ENCODE assay signal across 1 cellular context in the genomic region with DNA sequence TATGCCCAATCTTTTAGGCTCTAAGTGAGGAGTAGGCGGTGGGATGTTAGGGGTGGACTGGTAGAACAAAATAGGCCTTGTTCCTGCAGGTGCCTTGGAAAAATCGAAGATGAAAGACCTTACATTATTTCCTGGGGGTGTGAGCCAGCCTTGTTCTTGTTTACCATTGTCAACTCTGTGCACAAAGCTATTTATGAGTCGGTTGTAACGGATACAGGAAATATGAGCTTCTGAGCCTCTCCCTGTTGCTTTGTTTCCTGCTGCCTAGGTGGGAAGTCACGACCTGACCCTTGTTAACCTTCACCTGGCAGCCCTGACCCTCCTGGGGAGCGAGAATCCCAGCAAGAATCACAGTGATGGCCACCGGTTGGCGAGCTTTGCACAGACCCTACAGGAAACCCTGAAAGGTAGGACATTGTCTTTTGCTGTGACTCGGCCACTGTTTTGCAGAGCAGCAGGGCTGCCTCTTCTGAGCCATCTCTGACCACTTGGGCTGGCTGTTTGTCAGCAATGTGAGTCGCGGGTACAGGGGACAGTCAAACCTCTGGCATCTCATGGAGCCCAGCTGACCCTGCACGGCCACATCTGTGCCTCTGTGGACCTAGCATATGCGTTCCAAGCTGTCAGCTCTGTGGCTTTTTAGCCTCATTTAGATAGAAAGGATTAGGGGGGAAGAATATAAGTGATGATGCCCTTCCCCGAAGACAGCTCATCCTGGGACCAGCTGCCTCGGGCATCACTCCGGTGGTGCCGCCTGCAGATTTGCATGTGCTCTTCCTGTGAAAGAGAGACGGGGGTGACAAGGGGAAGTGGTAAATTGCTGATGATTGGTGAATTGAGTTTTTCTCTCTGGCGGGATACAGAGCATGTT.
A peak's percentile ranks its signal among the peaks of the same experiment; 100 is the strongest.
TF ChIP-seq lines count a peak whose summit lies in the region.

No MANE protein-coding gene starts in this region.

TF ChIP-seq in GM12878, 131 proteins besides CTCF, POLR2A, EP300 and RAD21 (continued from another document):
- peak; percentile 61; the same call in 1 of the 2 replicates for TF ChIP-seq SPI1 (IDR thresholded peaks at IDR 0.05; ENCODE audit: borderline replicate concordance, insufficient read depth, low read depth, low read length)
- TF ChIP-seq, protein P1, sequence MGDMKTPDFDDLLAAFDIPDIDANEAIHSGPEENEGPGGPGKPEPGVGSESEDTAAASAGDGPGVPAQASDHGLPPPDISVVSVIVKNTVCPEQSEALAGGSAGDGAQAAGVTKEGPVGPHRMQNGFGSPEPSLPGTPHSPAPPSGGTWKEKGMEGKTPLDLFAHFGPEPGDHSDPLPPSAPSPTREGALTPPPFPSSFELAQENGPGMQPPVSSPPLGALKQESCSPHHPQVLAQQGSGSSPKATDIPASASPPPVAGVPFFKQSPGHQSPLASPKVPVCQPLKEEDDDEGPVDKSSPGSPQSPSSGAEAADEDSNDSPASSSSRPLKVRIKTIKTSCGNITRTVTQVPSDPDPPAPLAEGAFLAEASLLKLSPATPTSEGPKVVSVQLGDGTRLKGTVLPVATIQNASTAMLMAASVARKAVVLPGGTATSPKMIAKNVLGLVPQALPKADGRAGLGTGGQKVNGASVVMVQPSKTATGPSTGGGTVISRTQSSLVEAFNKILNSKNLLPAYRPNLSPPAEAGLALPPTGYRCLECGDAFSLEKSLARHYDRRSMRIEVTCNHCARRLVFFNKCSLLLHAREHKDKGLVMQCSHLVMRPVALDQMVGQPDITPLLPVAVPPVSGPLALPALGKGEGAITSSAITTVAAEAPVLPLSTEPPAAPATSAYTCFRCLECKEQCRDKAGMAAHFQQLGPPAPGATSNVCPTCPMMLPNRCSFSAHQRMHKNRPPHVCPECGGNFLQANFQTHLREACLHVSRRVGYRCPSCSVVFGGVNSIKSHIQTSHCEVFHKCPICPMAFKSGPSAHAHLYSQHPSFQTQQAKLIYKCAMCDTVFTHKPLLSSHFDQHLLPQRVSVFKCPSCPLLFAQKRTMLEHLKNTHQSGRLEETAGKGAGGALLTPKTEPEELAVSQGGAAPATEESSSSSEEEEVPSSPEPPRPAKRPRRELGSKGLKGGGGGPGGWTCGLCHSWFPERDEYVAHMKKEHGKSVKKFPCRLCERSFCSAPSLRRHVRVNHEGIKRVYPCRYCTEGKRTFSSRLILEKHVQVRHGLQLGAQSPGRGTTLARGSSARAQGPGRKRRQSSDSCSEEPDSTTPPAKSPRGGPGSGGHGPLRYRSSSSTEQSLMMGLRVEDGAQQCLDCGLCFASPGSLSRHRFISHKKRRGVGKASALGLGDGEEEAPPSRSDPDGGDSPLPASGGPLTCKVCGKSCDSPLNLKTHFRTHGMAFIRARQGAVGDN (IDR thresholded peaks at IDR 0.05), result 0 out of 2 replicates have a peak, but pooled peaks have one; percentile 28
- TF ChIP-seq RB1 (IDR thresholded peaks at IDR 0.05; ENCODE audit: borderline replicate concordance), result no peak
TF ChIP-seq in GM12878: peak in this region for 5.
